Comparison of ENCODE assay signal across 8 cellular contexts in genomic region chr17:30831663-30832437, GRCh38. TPM values are rescaled to one million over a fixed set of nuclear protein-coding genes. Genes with fewer than 3 reads are reported as not detected.
DNase-seq lines count a peak whose midpoint lies in the region; ATAC-seq, FAIRE-seq and TF ChIP-seq lines count a peak whose summit lies in the region.

ATAD5 (plus strand) TSS chr17:30831966; CDS start chr17:30832348, 382 bp downstream.

- FAIRE-seq in GM12892 (lab: Jason Lieb, UNC), result peak; percentile 92
- no peak for FAIRE-seq in small intestine (lab: Jason Lieb, UNC)

- H3K36me3 Mint-ChIP-seq in immature natural killer cell, result peaks cover 0 to 3% (median 0%) of the 10 kb centered on the region in 3 donors

- BruUV-seq in mammary epithelial cell (replicated peaks; lab: Mats Ljungman, UMichigan), result TSS peak; percentile 23

- peak within 1 kb of the TSS; percentile 96 for H3K9ac ChIP-seq in mammary epithelial cell (ENCODE audit: insufficient read depth, low read length)

- H2AFZ ChIP-seq in mammary epithelial cell (ENCODE audit: low read depth, low read length), result peak within 1 kb of the TSS; percentile 97

- no peaks in the 10 kb centered on the region for H3K27me3 ChIP-seq in WERI-Rb-1 (ENCODE audit: insufficient read depth, low read depth, severe bottlenecking)
- no peaks in the 10 kb centered on the region for H3K27me3 ChIP-seq in mammary epithelial cell (ENCODE audit: insufficient read depth, low read length)
- H3K27me3 ChIP-seq in small intestine (ENCODE audit: control insufficient read depth in 2 of 2, insufficient read depth in 2 of 2, low read length in 2 of 2), result no peaks in the 10 kb centered on the region

- H3K4me3 ChIP-seq in WERI-Rb-1 (ENCODE audit: low read depth, low read length), result peak within 1 kb of the TSS; percentile 87
- peak within 1 kb of the TSS; percentile 60 to 99 (median 84) for H3K4me3 ChIP-seq in mammary epithelial cell (replicated peaks in 1 of 3; ENCODE audit: insufficient read depth in 1 of 3, low read depth in 2 of 3, low read length in 3 of 3)
- H3K4me3 ChIP-seq in small intestine (ENCODE audit: low read depth in 1 of 2, low read length in 2 of 2), result peak within 1 kb of the TSS; percentile 81

- CTCF ChIA-PET in mammary epithelial cell (lab: Charles Lee; ENCODE audit: low non-redundant PET), result no interaction called here

- no peaks in the 10 kb centered on the region for H4K20me1 ChIP-seq in mammary epithelial cell (ENCODE audit: insufficient read depth, low read length)

- ATAC-seq in HG03159 (IDR thresholded peaks at IDR 0.05; ENCODE audit: unreplicated experiment), result peak; percentile 71
- ATAC-seq in GM18858 (IDR thresholded peaks at IDR 0.05; ENCODE audit: unreplicated experiment), result no peak

- WGBS in mammary epithelial cell (ENCODE audit: low coverage, missing lambda C conversion rate), result 2% methylated on average over 35 of the region's 59 CpGs
- WGBS in small intestine, 3 donors, result 0 to 1% (median 0%) methylated on average over 59 of the region's 59 CpGs

- H3K36me3 ChIP-seq in WERI-Rb-1, result peaks cover 30% of the 10 kb centered on the region
- no peaks in the 10 kb centered on the region for H3K36me3 ChIP-seq in mammary epithelial cell (ENCODE audit: insufficient read depth, low read length)
- H3K36me3 ChIP-seq in small intestine (ENCODE audit: control insufficient read depth in 2 of 2, insufficient read depth in 2 of 2, low read length in 2 of 2), result no peaks in the 10 kb centered on the region

- no peaks in the 10 kb centered on the region for H3K9me3 Mint-ChIP-seq in immature natural killer cell

- H3K9me3 ChIP-seq in WERI-Rb-1 (ENCODE audit: severe bottlenecking), result no peaks in the 10 kb centered on the region
- no peaks in the 10 kb centered on the region for H3K9me3 ChIP-seq in mammary epithelial cell (replicated peaks; ENCODE audit: insufficient read depth, low read length)
- H3K9me3 ChIP-seq in small intestine (ENCODE audit: control insufficient read depth, low read depth), result no peaks in the 10 kb centered on the region

- peak within 1 kb of the TSS; percentile 96 to 99 (median 98) for H3K4me3 Mint-ChIP-seq in immature natural killer cell

- no peak for TF ChIP-seq CTCF in WERI-Rb-1 (IDR thresholded peaks at IDR 0.05; ENCODE audit: low read depth, low read length)
- no peak for TF ChIP-seq CTCF in mammary epithelial cell (conservative IDR thresholded peaks at IDR 0.05 in 1 of 2, IDR thresholded peaks at IDR 0.05 in 1 of 2; ENCODE audit: extremely low read depth in 1 of 2, insufficient read depth in 1 of 2, low read depth in 1 of 2, low read length in 2 of 2)

- peak within 1 kb of the TSS; percentile 96 for H3K27ac ChIP-seq in WERI-Rb-1
- peak within 1 kb of the TSS; percentile 68 for H3K27ac ChIP-seq in mammary epithelial cell (ENCODE audit: insufficient read depth, low read depth, low read length)
- H3K27ac ChIP-seq in small intestine (ENCODE audit: low read depth in 1 of 2, low read length in 1 of 2), result peak within 1 kb of the TSS in 1 of 2 donors; percentile 48

- peak; percentile 79 for DNase-seq in GM12892 (ENCODE audit: insufficient read length)
- DNase-seq in NCI-H226, result peak; percentile 93
- peak; percentile 91 for DNase-seq in WERI-Rb-1
- peak; percentile 88 for DNase-seq in mammary epithelial cell
- peak; percentile 86 to 87 (median 87) for DNase-seq in immature natural killer cell
- DNase-seq in small intestine, result peak; percentile 91

- H3K4me2 ChIP-seq in mammary epithelial cell (ENCODE audit: insufficient read depth, low read depth, low read length), result peak within 1 kb of the TSS; percentile 86

- peaks cover 35% of the 10 kb centered on the region for H3K79me2 ChIP-seq in mammary epithelial cell (ENCODE audit: insufficient read depth, low read length)

- in situ Hi-C loops in mammary epithelial cell (cut with MboI; ENCODE audit: low sequenced_read_pairs in 2 of 2), result no loop called here

- TF ChIP-seq POLR2A in GM12892 (IDR thresholded peaks at IDR 0.05; ENCODE audit: low read depth, low read length), result peak; percentile 72; the same call in 1 of the 2 replicates

- peak within 1 kb of the TSS; percentile 85 to 95 (median 90) for H3K27ac Mint-ChIP-seq in immature natural killer cell

- intact Hi-C loops in mammary epithelial cell (cut with micrococcal nuclease), result loop anchor here (10.0 kb wide), 1 partner anchor 383 kb away; no protein-coding TSS in a partner anchor

- H3K27me3 Mint-ChIP-seq in immature natural killer cell (ENCODE audit: low read depth in 3 of 3), result peaks cover 9 to 23% (median 10%) of the 10 kb centered on the region in 3 donors

- H3K4me1 ChIP-seq in mammary epithelial cell (ENCODE audit: insufficient read depth, low read length) (peaks cover 12% of the 10 kb centered on the region), small intestine (ENCODE audit: control insufficient read depth in 2 of 2, insufficient read depth in 1 of 2, low read depth in 1 of 2, low read length in 1 of 2) (peaks cover 0 to 4% of the 10 kb centered on the region in 2 donors)

- dilution Hi-C loops in mammary epithelial cell (cut with HindIII; ENCODE audit: low sequenced_read_pairs), result no loop called here

- H3K4me1 Mint-ChIP-seq in immature natural killer cell, result peaks cover 25 to 28% of the 10 kb centered on the region in 2 donors

RNA-seq across cellular contexts. Expression of gene ATAD5, which starts in this region (rescaled TPM):
- polyA plus RNA-seq in GM12892 (2012; ENCODE audit: missing spikeins), result 10.5 TPM
- total RNA-seq in mammary epithelial cell, result 1 to 10 TPM; 1.2 to 6.6 TPM
- polyA plus RNA-seq in mammary epithelial cell (2.3 TPM), immature natural killer cell (1 to 10 TPM; 1.7 to 2.5 (median 1.8) TPM), small intestine (1 to 10 TPM in 1 of 3 donors, under 1 TPM in 2; 0.22 to 1.4 (median 0.27) TPM)
- polyA minus RNA-seq in mammary epithelial cell, result 2.1 TPM
